In genomic region chr16:15996432-15997109, GRCh38 we compare ENCODE assay signal across 2 cellular contexts.
TF ChIP-seq lines count a peak whose summit lies in the region.

No MANE protein-coding gene starts in this region.

TF ChIP-seq in K562, 482 proteins besides CTCF, POLR2A, EP300 and RAD21 (continued from another document and continues in another):
- TF ChIP-seq BCLAF1 (IDR thresholded peaks at IDR 0.05; ENCODE audit: borderline replicate concordance in 1 of 2, control insufficient read depth in 1 of 2, low read depth in 2 of 2, low read length in 1 of 2) (no peak), HDGF (IDR thresholded peaks at IDR 0.05) (no peak), CBX8 (IDR thresholded peaks at IDR 0.05; ENCODE audit: borderline replicate concordance, extremely low read depth, low read depth, low read length, poor library complexity, severe bottlenecking) (no peak), MTA2 (IDR thresholded peaks at IDR 0.05; ENCODE audit: low read depth) (no peak), PCBP1 (IDR thresholded peaks at IDR 0.05; ENCODE audit: low read depth, low read length, poor library complexity, severe bottlenecking) (no peak), JUN (IDR thresholded peaks at IDR 0.05; ENCODE audit: borderline replicate concordance, low read depth, low read length) (peak; percentile 74; the same call in 1 of the 2 replicates), JUN (CRISPR knock-in tag; IDR thresholded peaks at IDR 0.05; ENCODE audit: borderline replicate concordance) (no peak), PHF21A (IDR thresholded peaks at IDR 0.05; ENCODE audit: borderline replicate concordance, low read depth) (no peak), POLR2G (IDR thresholded peaks at IDR 0.05; ENCODE audit: low read depth, low read length) (no peak), TEAD1 (CRISPR knock-in tag; IDR thresholded peaks at IDR 0.05) (peak in 1 of 2 experiments; percentile 79; a peak in 1 of 4 replicates), ADNP (tag; IDR thresholded peaks at IDR 0.05) (no peak), SAFB2 (IDR thresholded peaks at IDR 0.05; ENCODE audit: borderline replicate concordance, low read depth, low read length, severe bottlenecking) (no peak), ZNF592 (IDR thresholded peaks at IDR 0.05) (peak; percentile 73), HDAC1 (IDR thresholded peaks at IDR 0.05) (0 out of 4 replicates have a peak, but pooled peaks of 1 of the 2 experiments have one; percentile 23), ZNF785 (CRISPR knock-in tag; IDR thresholded peaks at IDR 0.05) (no peak), SMARCA4 (IDR thresholded peaks at IDR 0.05) (peak; percentile 55), CREB5 (CRISPR knock-in tag; IDR thresholded peaks at IDR 0.05) (no peak), ZNF174 (CRISPR knock-in tag; IDR thresholded peaks at IDR 0.05) (no peak), MEIS2 (IDR thresholded peaks at IDR 0.05; ENCODE audit: partially characterized antibody) (no peak), FOS (IDR thresholded peaks at IDR 0.05; ENCODE audit: extremely low read depth, insufficient read length) (peak; percentile 4), KLF13 (tag; IDR thresholded peaks at IDR 0.05; ENCODE audit: borderline replicate concordance, low read depth) (no peak), TCF7 (IDR thresholded peaks at IDR 0.05; ENCODE audit: borderline replicate concordance) (no peak), SMARCE1 (IDR thresholded peaks at IDR 0.05) (peak; percentile 29; the same call in 1 of the 2 replicates), DNMT1 (IDR thresholded peaks at IDR 0.05) (no peak)

TF ChIP-seq in HepG2, 621 proteins besides CTCF, POLR2A, EP300 and RAD21 (continued from another document and continues in another):
- peak; percentile 47 for TF ChIP-seq PHF5A (CRISPR knock-in tag; IDR thresholded peaks at IDR 0.05; ENCODE audit: low read depth, unreplicated experiment)
- 0 out of 2 replicates have a peak, but pooled peaks have one; percentile 85 for TF ChIP-seq ZNF878 (CRISPR knock-in tag; IDR thresholded peaks at IDR 0.05)
- peak; percentile 92 for TF ChIP-seq ATF7 (IDR thresholded peaks at IDR 0.05)
- peak; percentile 99 for TF ChIP-seq ATF7 (CRISPR knock-in tag; IDR thresholded peaks at IDR 0.05)
- no peak for TF ChIP-seq ATRX (CRISPR knock-in tag; IDR thresholded peaks at IDR 0.05; ENCODE audit: borderline replicate concordance)
- TF ChIP-seq ZNF503 (CRISPR knock-in tag; IDR thresholded peaks at IDR 0.05): peak; percentile 70; the same call in 1 of the 2 replicates
- TF ChIP-seq ZNF383 (CRISPR knock-in tag; IDR thresholded peaks at IDR 0.05; ENCODE audit: borderline replicate concordance): no peak
- TF ChIP-seq STAT6 (CRISPR knock-in tag; IDR thresholded peaks at IDR 0.05; ENCODE audit: borderline replicate concordance): no peak
- no peak; the same call in 1 of the 2 replicates for TF ChIP-seq DR1 (CRISPR knock-in tag; IDR thresholded peaks at IDR 0.05)
- TF ChIP-seq KDM1A (CRISPR knock-in tag; IDR thresholded peaks at IDR 0.05): peak; percentile 83; the same call in 1 of the 2 replicates
- peak; percentile 40; the same call in 1 of the 2 replicates for TF ChIP-seq NCOA1 (CRISPR knock-in tag; IDR thresholded peaks at IDR 0.05)
- peak; percentile 25; the same call in 1 of the 2 replicates for TF ChIP-seq SNAI1 (CRISPR knock-in tag; IDR thresholded peaks at IDR 0.05; ENCODE audit: borderline replicate concordance)
- TF ChIP-seq ZNF234 (CRISPR knock-in tag; conservative IDR thresholded peaks at IDR 0.05): no peak
- TF ChIP-seq MEIS2 (CRISPR knock-in tag; IDR thresholded peaks at IDR 0.05): peak; percentile 86; the same call in 1 of the 2 replicates
- no peak; the same call in 1 of the 2 replicates for TF ChIP-seq ZBTB39 (CRISPR knock-in tag; IDR thresholded peaks at IDR 0.05)
- 0 out of 2 replicates have a peak, but pooled peaks have one; percentile 67 for TF ChIP-seq ZNF430 (CRISPR knock-in tag; IDR thresholded peaks at IDR 0.05)
- peak; percentile 81 for TF ChIP-seq ZBTB26 (CRISPR knock-in tag; IDR thresholded peaks at IDR 0.05; ENCODE audit: borderline replicate concordance)
- TF ChIP-seq KDM6A (CRISPR knock-in tag; IDR thresholded peaks at IDR 0.05; ENCODE audit: low read depth): peak; percentile 75; the same call in 1 of the 2 replicates
- TF ChIP-seq ZNF839 (CRISPR knock-in tag; IDR thresholded peaks at IDR 0.05; ENCODE audit: borderline replicate concordance): peak; percentile 55; the same call in 1 of the 2 replicates
- TF ChIP-seq ERF (CRISPR knock-in tag; IDR thresholded peaks at IDR 0.05): peak; percentile 95
- TF ChIP-seq CBX5 (CRISPR knock-in tag; IDR thresholded peaks at IDR 0.05; ENCODE audit: borderline replicate concordance): peak; percentile 92
- TF ChIP-seq MYNN (CRISPR knock-in tag; IDR thresholded peaks at IDR 0.05; ENCODE audit: low read depth): no peak; the same call in 1 of the 2 replicates
- TF ChIP-seq TEAD2 (CRISPR knock-in tag; IDR thresholded peaks at IDR 0.05): 0 out of 2 replicates have a peak, but pooled peaks have one; percentile 23
- TF ChIP-seq MIER3 (CRISPR knock-in tag; IDR thresholded peaks at IDR 0.05; ENCODE audit: borderline replicate concordance): peak; percentile 98
- no peak for TF ChIP-seq ZNF18 (CRISPR knock-in tag; IDR thresholded peaks at IDR 0.05; ENCODE audit: insufficient replicate concordance)
- TF ChIP-seq TOPORS (CRISPR knock-in tag; IDR thresholded peaks at IDR 0.05): no peak; the same call in 1 of the 2 replicates
- no peak for TF ChIP-seq ZNF724P (CRISPR knock-in tag; IDR thresholded peaks at IDR 0.05; ENCODE audit: borderline replicate concordance)
- TF ChIP-seq ZNF354B (CRISPR knock-in tag; IDR thresholded peaks at IDR 0.05): 0 out of 2 replicates have a peak, but pooled peaks have one; percentile 62
- peak; percentile 97 for TF ChIP-seq SALL1 (CRISPR knock-in tag; IDR thresholded peaks at IDR 0.05)
- no peak for TF ChIP-seq EZH2 (conservative IDR thresholded peaks at IDR 0.05; ENCODE audit: low read depth, low read length)
- peak; percentile 77; the same call in 1 of the 2 replicates for TF ChIP-seq ZNF362 (CRISPR knock-in tag; IDR thresholded peaks at IDR 0.05; ENCODE audit: borderline replicate concordance)
- peak; percentile 83 for TF ChIP-seq ZNF609 (CRISPR knock-in tag; IDR thresholded peaks at IDR 0.05; ENCODE audit: borderline replicate concordance)
- TF ChIP-seq TSC22D2 (CRISPR knock-in tag; IDR thresholded peaks at IDR 0.05; ENCODE audit: borderline replicate concordance): no peak
- no peak for TF ChIP-seq ADNP (CRISPR knock-in tag; IDR thresholded peaks at IDR 0.05)
- peak; percentile 99 for TF ChIP-seq JUNB (CRISPR knock-in tag; IDR thresholded peaks at IDR 0.05; ENCODE audit: borderline replicate concordance)
- peak; percentile 92 for TF ChIP-seq MEF2D (CRISPR knock-in tag; IDR thresholded peaks at IDR 0.05)
- TF ChIP-seq ZNF773 (CRISPR knock-in tag; IDR thresholded peaks at IDR 0.05; ENCODE audit: borderline replicate concordance): no peak
